ENCODE assay signal across 8 cellular contexts in genomic region chr5:111512406-111513174, GRCh38. TPM values are rescaled to one million over a fixed set of nuclear protein-coding genes. Genes with fewer than 3 reads are reported as not detected.
A peak's percentile ranks its signal among the peaks of the same experiment; 100 is the strongest.
DNase-seq lines count a peak whose midpoint lies in the region; ATAC-seq and TF ChIP-seq lines count a peak whose summit lies in the region.

Gene STARD4 (minus strand): TSS chr5:111512535. CDS start chr5:111507433, 5,102 bp downstream.

- TF ChIP-seq POLR2A in right lobe of liver (IDR thresholded peaks at IDR 0.05): peak; percentile 91

- H3K4me1 ChIP-seq in duodenal mucosa (ENCODE audit: control insufficient read depth in 1 of 2, insufficient read depth in 2 of 2, low read length in 2 of 2) (peaks cover 22 to 28% of the 10 kb centered on the region in 2 donors), right lobe of liver (peaks cover 0 to 27% (median 3%) of the 10 kb centered on the region in 4 donors)

- H3K36me3 Mint-ChIP-seq in CD14-positive monocyte: peaks cover 0 to 2% of the 10 kb centered on the region in 2 donors
- peaks cover 12% of the 10 kb centered on the region for H3K36me3 Mint-ChIP-seq in activated CD4-positive, alpha-beta memory T cell treated with anti-CD3 and anti-CD28 coated beads, Interleukin-2, amount 10 ng/mL, durations not matched to agents 7 days and 5 days (ENCODE audit: low read depth)

- H3K4me3 Mint-ChIP-seq in CD14-positive monocyte: peak within 1 kb of the TSS; percentile 97 to 98
- H3K4me3 Mint-ChIP-seq in activated CD4-positive, alpha-beta memory T cell treated with anti-CD3 and anti-CD28 coated beads, Interleukin-2, amount 10 ng/mL, durations not matched to agents 7 days and 5 days: peak within 1 kb of the TSS; percentile 89

- intact Hi-C loops in CD14-positive monocyte (cut with micrococcal nuclease): no loop called here
- intact Hi-C loops in right lobe of liver (cut with DNase I): no loop called here

- under 1% methylated on average over 16 of the region's 42 CpGs for WGBS in right lobe of liver (ENCODE audit: insufficient coverage, low coverage, low lambda C conversion rate, missing lambda C conversion rate)

- H3K9me3 Mint-ChIP-seq in CD14-positive monocyte: no peaks in the 10 kb centered on the region
- no peaks in the 10 kb centered on the region for H3K9me3 Mint-ChIP-seq in activated CD4-positive, alpha-beta memory T cell treated with anti-CD3 and anti-CD28 coated beads, Interleukin-2, amount 10 ng/mL, durations not matched to agents 7 days and 5 days

- H3K4me1 Mint-ChIP-seq in CD14-positive monocyte: peaks cover 28% of the 10 kb centered on the region
- H3K4me1 Mint-ChIP-seq in activated CD4-positive, alpha-beta memory T cell treated with anti-CD3 and anti-CD28 coated beads, Interleukin-2, amount 10 ng/mL, durations not matched to agents 7 days and 5 days: peaks cover 45% of the 10 kb centered on the region

- H3K27ac ChIP-seq in duodenal mucosa (ENCODE audit: low read depth, low read length) (peak within 1 kb of the TSS; percentile 96), right lobe of liver (peak within 1 kb of the TSS; percentile 94 to 95 (median 94))

- TF ChIP-seq CTCF in CD14-positive monocyte (IDR thresholded peaks at IDR 0.05) (no peak), right lobe of liver (IDR thresholded peaks at IDR 0.05) (no peak)

- no peaks in the 10 kb centered on the region for H3K9me3 ChIP-seq in duodenal mucosa (ENCODE audit: control insufficient read depth in 1 of 2, low read length in 2 of 2)
- no peaks in the 10 kb centered on the region for H3K9me3 ChIP-seq in right lobe of liver

- no peaks in the 10 kb centered on the region for H3K36me3 ChIP-seq in duodenal mucosa (ENCODE audit: control insufficient read depth in 1 of 2, insufficient read depth in 2 of 2, low read length in 2 of 2)
- H3K36me3 ChIP-seq in right lobe of liver: no peaks in the 10 kb centered on the region

- ATAC-seq in GM19438 (IDR thresholded peaks at IDR 0.05; ENCODE audit: low read depth, unreplicated experiment) (peak; percentile 94), HG03575 (IDR thresholded peaks at IDR 0.05; ENCODE audit: extremely low read depth, insufficient number of reproducible peaks, low FRiP score, unreplicated experiment) (peak; percentile 85), right lobe of liver (peak; percentile 93 to 98 (median 95))

- DNase-seq in CD14-positive monocyte (ENCODE audit: low spot score) (peak; percentile 95), NCI-H82 treated with DMSO at 0.1 percent for 48 hours (lab: John Stamatoyannopoulos, UW; ENCODE audit: unreplicated experiment) (peak; percentile 86), right lobe of liver (peak; percentile 97 to 98 (median 97))
- peak; percentile 96 for DNase-seq in activated CD4-positive, alpha-beta memory T cell treated with anti-CD3 and anti-CD28 coated beads, Interleukin-2, amount 10 ng/mL, durations not matched to agents 7 days and 5 days
- peak; percentile 88 to 92 for DNase-seq in stimulated activated CD4-positive, alpha-beta T cell treated with anti-CD3 and anti-CD28 coated beads, Interleukin-4, amount 100 ng/mL, for 4 hours

- H3K27ac Mint-ChIP-seq in CD14-positive monocyte: peak within 1 kb of the TSS; percentile 89 to 97 (median 92)
- peak within 1 kb of the TSS; percentile 88 for H3K27ac Mint-ChIP-seq in activated CD4-positive, alpha-beta memory T cell treated with anti-CD3 and anti-CD28 coated beads, Interleukin-2, amount 10 ng/mL, durations not matched to agents 7 days and 5 days

- peak within 1 kb of the TSS; percentile 87 to 95 for H3K4me3 ChIP-seq in duodenal mucosa (ENCODE audit: low read depth in 1 of 2, low read length in 2 of 2)
- peak within 1 kb of the TSS; percentile 72 to 90 (median 85) for H3K4me3 ChIP-seq in right lobe of liver

- POLR2A ChIA-PET in activated CD4-positive, alpha-beta memory T cell treated with anti-CD3 and anti-CD28 coated beads, Interleukin-2, amount 10 ng/mL, durations not matched to agents 7 days and 5 days (lab: Charles Lee): interaction anchor here (1.0 to 4.9 kb wide), 7 partner anchors 11 to 1445 kb away, joined by 3 to 36 read pairs (median 10); partner anchors contain the start of gene CAMK4

- H3K27me3 ChIP-seq in duodenal mucosa (ENCODE audit: control insufficient read depth in 1 of 2, insufficient read depth in 2 of 2, low read length in 2 of 2) (no peaks in the 10 kb centered on the region), right lobe of liver (no peaks in the 10 kb centered on the region)

- peaks cover 0 to 2% (median 1%) of the 10 kb centered on the region in 3 donors for H3K27me3 Mint-ChIP-seq in CD14-positive monocyte (ENCODE audit: low read depth in 3 of 3)
- H3K27me3 Mint-ChIP-seq in activated CD4-positive, alpha-beta memory T cell treated with anti-CD3 and anti-CD28 coated beads, Interleukin-2, amount 10 ng/mL, durations not matched to agents 7 days and 5 days: no peaks in the 10 kb centered on the region

- CTCF ChIA-PET in activated CD4-positive, alpha-beta memory T cell treated with anti-CD3 and anti-CD28 coated beads, Interleukin-2, amount 10 ng/mL, durations not matched to agents 7 days and 5 days (lab: Charles Lee): interaction anchor here (1.2 to 2.9 kb wide), 2 partner anchors 19 to 38 kb away, joined by 4 to 21 read pairs; no protein-coding TSS in a partner anchor

- peak within 1 kb of the TSS; percentile 84 to 91 for H3K9ac ChIP-seq in duodenal mucosa (ENCODE audit: low read depth in 1 of 2, low read length in 2 of 2)

RNA-seq across cellular contexts. Expression of gene STARD4, which starts in this region (rescaled TPM):
- polyA plus RNA-seq in CD14-positive monocyte: 1 to 10 TPM; 6.4 to 6.7 TPM
- total RNA-seq in activated CD4-positive, alpha-beta memory T cell treated with anti-CD3 and anti-CD28 coated beads, Interleukin-2, amount 10 ng/mL, durations not matched to agents 7 days and 5 days: 10 to 100 TPM; 71.8 to 74.9 TPM
- 10 to 100 TPM in 4 of 6 experiments, 1 to 10 TPM in 2; 6.4 to 30.5 (median 18.1) TPM for total RNA-seq in right lobe of liver

Comparison
In these comparisons a context has a peak if more than half of its experiments do, and no peak if none do; other contexts are left out.
1. Peak in every context shown above with its lines: DNase-seq, ATAC-seq, H3K4me3 ChIP-seq and H3K27ac ChIP-seq.